8 cellular contexts compared by ENCODE assay signal in genomic region chr6:138692058-138692977, GRCh38.
DNase-seq lines count a peak whose midpoint lies in the region; ATAC-seq and TF ChIP-seq lines count a peak whose summit lies in the region.

No MANE protein-coding gene starts in this region.

- ATAC-seq in GM18861 (IDR thresholded peaks at IDR 0.05; ENCODE audit: unreplicated experiment) (peak; percentile 53), HG03066 (IDR thresholded peaks at IDR 0.05; ENCODE audit: low read depth, unreplicated experiment) (peak; percentile 61)
- peak; percentile 76 for ATAC-seq in stimulated activated naive CD8-positive, alpha-beta T cell treated with anti-CD3 and anti-CD28 coated beads, Interleukin-15, amount 100 ng/mL, for 72 hours

- peak overlapping the region; percentile 88 to 96 for H3K4me3 ChIP-seq in esophagus (ENCODE audit: low read depth in 1 of 2, low read length in 2 of 2)
- peak overlapping the region; percentile 76 to 80 for H3K4me3 ChIP-seq in mucosa of rectum (ENCODE audit: low read length in 2 of 2)

- H3K4me1 ChIP-seq in esophagus (ENCODE audit: control insufficient read depth in 2 of 2, insufficient read depth in 2 of 2, low read length in 1 of 2) (no peaks in the 10 kb centered on the region), mucosa of rectum (ENCODE audit: control insufficient read depth in 2 of 2, insufficient read depth in 2 of 2, low read length in 2 of 2) (peaks cover 3 to 10% of the 10 kb centered on the region in 2 donors)

- H3K4me3 Mint-ChIP-seq in stimulated activated naive CD8-positive, alpha-beta T cell treated with anti-CD3 and anti-CD28 coated beads, Interleukin-15, amount 100 ng/mL, for 72 hours, result peak overlapping the region; percentile 85 to 88

- H3K9me3 Mint-ChIP-seq in stimulated activated naive CD8-positive, alpha-beta T cell treated with anti-CD3 and anti-CD28 coated beads, Interleukin-15, amount 100 ng/mL, for 72 hours, result no peaks in the 10 kb centered on the region

- H3K27ac Mint-ChIP-seq in stimulated activated naive CD8-positive, alpha-beta T cell treated with anti-CD3 and anti-CD28 coated beads, Interleukin-15, amount 100 ng/mL, for 72 hours, result no peak overlapping the region

- peak; percentile 45 for TF ChIP-seq CTCF in AG09319 (IDR thresholded peaks at IDR 0.05; ENCODE audit: low read depth, low read length)

- H3K36me3 ChIP-seq in esophagus (ENCODE audit: control insufficient read depth in 2 of 2, insufficient read depth in 2 of 2, low read length in 1 of 2) (no peaks in the 10 kb centered on the region), mucosa of rectum (ENCODE audit: control insufficient read depth in 2 of 2, insufficient read depth in 2 of 2, low read length in 2 of 2) (no peaks in the 10 kb centered on the region)

- H3K27me3 ChIP-seq in esophagus (ENCODE audit: control insufficient read depth in 1 of 2, insufficient read depth in 2 of 2, low read length in 2 of 2) (no peaks in the 10 kb centered on the region), mucosa of rectum (ENCODE audit: control insufficient read depth in 2 of 2, insufficient read depth in 2 of 2, low read length in 2 of 2) (no peaks in the 10 kb centered on the region)

- 1% methylated on average over 62 to 103 of the region's 103 CpGs for WGBS in esophagus, 2 donors

- H3K9ac ChIP-seq in mucosa of rectum (ENCODE audit: low read depth in 1 of 2, low read length in 2 of 2), result peak overlapping the region; percentile 61 to 82

- H3K4me1 Mint-ChIP-seq in stimulated activated naive CD8-positive, alpha-beta T cell treated with anti-CD3 and anti-CD28 coated beads, Interleukin-15, amount 100 ng/mL, for 72 hours, result peaks cover 5% of the 10 kb centered on the region

- peak overlapping the region; percentile 84 to 85 for H3K27ac ChIP-seq in esophagus (ENCODE audit: low read depth in 2 of 2, low read length in 1 of 2)
- H3K27ac ChIP-seq in mucosa of rectum (ENCODE audit: low read depth in 2 of 2, low read length in 2 of 2), result peak overlapping the region; percentile 74 to 79

- DNase-seq in AG09319 (ENCODE audit: extremely low read depth, low read depth), result peak; percentile 15
- peak; percentile 66 for DNase-seq in NCI-H774 (lab: John Stamatoyannopoulos, UW)
- peak; percentile 72 for DNase-seq in activated T-cell treated with anti-CD3 and anti-CD28 coated beads, Interleukin-2, amount 50 U/mL, for 1 hour
- peak; percentile 53 to 72 for DNase-seq in stimulated activated naive CD8-positive, alpha-beta T cell treated with anti-CD3 and anti-CD28 coated beads, Interleukin-15, amount 100 ng/mL, for 72 hours

- H3K27me3 Mint-ChIP-seq in stimulated activated naive CD8-positive, alpha-beta T cell treated with anti-CD3 and anti-CD28 coated beads, Interleukin-15, amount 100 ng/mL, for 72 hours, result peaks cover 45% of the 10 kb centered on the region

- no peaks in the 10 kb centered on the region for H3K9me3 ChIP-seq in esophagus (ENCODE audit: control insufficient read depth in 2 of 2, insufficient read depth in 1 of 2, low read depth in 1 of 2, low read length in 1 of 2)
- H3K9me3 ChIP-seq in mucosa of rectum (ENCODE audit: control insufficient read depth in 2 of 2, low read length in 2 of 2), result no peaks in the 10 kb centered on the region

Comparison
In these comparisons a context has a peak if more than half of its experiments do, and no peak if none do; other contexts are left out.
1. Peak in every context shown above with its lines: DNase-seq, ATAC-seq, H3K4me3 ChIP-seq and H3K27ac ChIP-seq.
2. DNase-seq: peak in every context shown above with its lines; median percentile 72 in activated T-cell treated with anti-CD3 and anti-CD28 coated beads, Interleukin-2, amount 50 U/mL, for 1 hour; 66 in NCI-H774; 62 in stimulated activated naive CD8-positive, alpha-beta T cell treated with anti-CD3 and anti-CD28 coated beads, Interleukin-15, amount 100 ng/mL, for 72 hours; 15 in AG09319.